13 cellular contexts compared by ENCODE assay signal in the genomic region with DNA sequence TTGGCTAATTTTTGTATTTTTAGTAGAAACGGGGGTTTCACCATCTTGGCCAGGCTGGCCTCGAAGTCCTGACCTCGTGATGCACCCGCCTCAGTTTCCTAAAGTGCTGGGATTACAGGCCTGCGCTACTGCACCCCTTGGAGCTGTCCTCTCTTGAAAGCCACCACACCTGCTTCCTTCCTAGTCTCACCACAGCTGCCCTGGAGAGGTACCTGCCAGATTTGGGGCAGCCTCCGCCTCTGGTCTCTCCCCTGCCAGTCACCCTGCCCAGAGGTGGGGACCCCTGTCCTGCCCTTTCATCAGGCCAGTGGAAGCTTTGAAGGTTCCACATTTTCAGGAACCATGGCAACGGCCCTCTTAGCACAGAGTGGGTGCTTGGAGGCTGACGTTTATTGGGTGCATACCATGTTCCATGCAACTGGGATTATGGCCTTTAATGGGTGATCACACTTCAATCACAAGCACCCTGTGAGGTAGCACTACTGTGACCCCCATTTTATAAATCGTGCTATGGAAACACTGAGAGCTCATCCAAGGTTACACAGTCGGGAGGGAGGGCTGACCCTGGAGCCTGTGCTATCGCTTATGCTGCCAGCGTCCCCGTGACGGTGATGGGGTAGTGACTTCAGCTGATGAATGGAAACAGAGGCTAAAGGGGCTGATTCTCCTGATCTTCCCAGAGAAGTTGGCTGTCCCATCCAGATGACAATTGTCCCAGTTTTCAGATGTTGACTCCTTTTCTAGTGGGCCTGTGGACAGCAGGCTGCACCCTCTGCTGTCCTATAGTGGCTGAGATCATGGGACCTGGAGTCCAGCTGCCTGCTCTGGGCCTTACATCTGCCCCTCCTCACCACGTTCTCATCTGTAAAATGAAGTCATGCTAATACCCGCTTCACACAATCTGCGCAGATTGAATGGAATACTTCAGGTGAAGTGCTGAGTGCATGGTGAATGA. TPM values are rescaled to one million over a fixed set of nuclear protein-coding genes. Genes with fewer than 3 reads are reported as not detected.
"Had no signal": no experiment of that assay in that cellular context is flagged by ENCODE, and none has a peak within 500 bp of the region (broad histone marks: within the 10 kb centered on the region; RNA-seq: fewer than 3 reads in every experiment).

No MANE protein-coding gene starts in this region.

- H3K4me1 ChIP-seq: uterus had no signal

- H3K27me3 ChIP-seq: ovary, testis, uterus had no signal

- H3K4me3 ChIP-seq: ovary had no signal

- H3K9me3 ChIP-seq: ovary, testis, uterus had no signal

- H3K4me3 Mint-ChIP-seq: activated CD4-positive, alpha-beta T cell treated with anti-CD3 and anti-CD28 coated beads, Interleukin-2, amount 10 ng/mL, durations not matched to agents 7 days and 5 days; activated naive CD4-positive, alpha-beta T cell treated with anti-CD3 and anti-CD28 coated beads for 36 hours; activated T-helper 17 cell treated with anti-CD3 and anti-CD28 coated beads, Interleukin-2, amount 50 U/mL, for 72 hours; immature natural killer cell; T-cell had no signal

- H3K36me3 ChIP-seq: ovary, uterus had no signal

- H3K36me3 Mint-ChIP-seq: immature natural killer cell, T-cell had no signal

- DNase-seq: activated CD4-positive, alpha-beta T cell treated with anti-CD3 and anti-CD28 coated beads, Interleukin-2, amount 10 ng/mL, durations not matched to agents 7 days and 5 days; activated CD8-positive, alpha-beta memory T cell treated with anti-CD3 and anti-CD28 coated beads for 24 hours; activated naive CD4-positive, alpha-beta T cell treated with anti-CD3 and anti-CD28 coated beads for 36 hours; central memory CD4-positive, alpha-beta T cell; effector memory CD8-positive, alpha-beta T cell; immature natural killer cell; stimulated activated naive CD4-positive, alpha-beta T cell treated with Interleukin-2 at 50 U/mL for 16 hours; T-cell; T1000; testis had no signal

- H3K4me1 Mint-ChIP-seq: activated CD4-positive, alpha-beta T cell treated with anti-CD3 and anti-CD28 coated beads, Interleukin-2, amount 10 ng/mL, durations not matched to agents 7 days and 5 days; activated T-helper 17 cell treated with anti-CD3 and anti-CD28 coated beads, Interleukin-2, amount 50 U/mL, for 72 hours; immature natural killer cell had no signal

- H3K27ac ChIP-seq: ovary, testis, uterus had no signal

- H3K27ac Mint-ChIP-seq: activated CD4-positive, alpha-beta T cell treated with anti-CD3 and anti-CD28 coated beads, Interleukin-2, amount 10 ng/mL, durations not matched to agents 7 days and 5 days; activated naive CD4-positive, alpha-beta T cell treated with anti-CD3 and anti-CD28 coated beads for 36 hours; activated T-helper 17 cell treated with anti-CD3 and anti-CD28 coated beads, Interleukin-2, amount 50 U/mL, for 72 hours; effector memory CD8-positive, alpha-beta T cell; immature natural killer cell; T-cell had no signal

- H3K9me3 Mint-ChIP-seq: activated CD4-positive, alpha-beta T cell treated with anti-CD3 and anti-CD28 coated beads, Interleukin-2, amount 10 ng/mL, durations not matched to agents 7 days and 5 days; activated naive CD4-positive, alpha-beta T cell treated with anti-CD3 and anti-CD28 coated beads for 36 hours; activated T-helper 17 cell treated with anti-CD3 and anti-CD28 coated beads, Interleukin-2, amount 50 U/mL, for 72 hours; effector memory CD8-positive, alpha-beta T cell; immature natural killer cell; T-cell had no signal

RNA-seq across cellular contexts. Expression of gene FGFR2, which starts 11.5 kb away (rescaled TPM):
- total RNA-seq: activated CD4-positive, alpha-beta T cell treated with anti-CD3 and anti-CD28 coated beads, Interleukin-2, amount 10 ng/mL, durations not matched to agents 7 days and 5 days; activated naive CD4-positive, alpha-beta T cell treated with anti-CD3 and anti-CD28 coated beads for 36 hours; activated T-helper 17 cell treated with anti-CD3 and anti-CD28 coated beads, Interleukin-2, amount 50 U/mL, for 72 hours had no signal
- polyA plus RNA-seq: immature natural killer cell had no signal
